8 cellular contexts compared by ENCODE assay signal in genomic region chr16:1331712-1332617, GRCh38. TPM values are rescaled to one million over a fixed set of nuclear protein-coding genes. Genes with fewer than 3 reads are reported as not detected.
DNase-seq lines count a peak whose midpoint lies in the region; ATAC-seq and TF ChIP-seq lines count a peak whose summit lies in the region.

No MANE protein-coding gene starts in this region.

- DNase-seq in activated naive CD4-positive, alpha-beta T cell treated with Interleukin-2 at 50 U/mL for 16 hours: peak; percentile 36
- no peak for DNase-seq in activated naive CD4-positive, alpha-beta T cell treated with anti-CD3 and anti-CD28 coated beads, Interleukin-2, amount 50 U/mL, for 16 hours
- peak in 4 of 5 donors; percentile 33 to 55 (median 42) for DNase-seq in T-helper 1 cell
- DNase-seq in mesothelial cell of epicardium (ENCODE audit: low spot score in 2 of 2, unreplicated experiment in 2 of 2): peak in 1 of 2 experiments; percentile 63
- DNase-seq in HK-2 (ENCODE audit: unreplicated experiment): no peak

- H3K27me3 Mint-ChIP-seq in mesothelial cell of epicardium (ENCODE audit: low read depth): peaks cover 55% of the 10 kb centered on the region

- peak overlapping the region; percentile 3 for H3K4me3 ChIP-seq in endocrine pancreas (ENCODE audit: control insufficient read depth, insufficient read depth, low read length)

- 0 out of 2 replicates have a peak, but pooled peaks have one; percentile 9 for TF ChIP-seq EP300 in Ishikawa (IDR thresholded peaks at IDR 0.05; ENCODE audit: borderline replicate concordance)

- no peaks in the 10 kb centered on the region for H3K36me3 ChIP-seq in endocrine pancreas (ENCODE audit: control insufficient read depth, insufficient read depth, low read length)

- H3K9me3 ChIP-seq in endocrine pancreas (ENCODE audit: control insufficient read depth, low read length): no peaks in the 10 kb centered on the region

- ATAC-seq in HG02571 (IDR thresholded peaks at IDR 0.05; ENCODE audit: unreplicated experiment): no peak

- H3K4me1 ChIP-seq in endocrine pancreas (ENCODE audit: control insufficient read depth, insufficient read depth, low read length): no peaks in the 10 kb centered on the region

- no peak for TF ChIP-seq RAD21 in Ishikawa (IDR thresholded peaks at IDR 0.05; ENCODE audit: low read depth)

- H3K27ac Mint-ChIP-seq in mesothelial cell of epicardium: no peak overlapping the region

- peaks cover 8% of the 10 kb centered on the region for H3K4me1 Mint-ChIP-seq in mesothelial cell of epicardium

- peak overlapping the region; percentile 67 for H3K9ac ChIP-seq in endocrine pancreas (ENCODE audit: control insufficient read depth, insufficient read depth, low read length)

- peak overlapping the region; percentile 54 for H3K4me3 Mint-ChIP-seq in mesothelial cell of epicardium

- no peaks in the 10 kb centered on the region for H3K9me3 Mint-ChIP-seq in mesothelial cell of epicardium

- no peak for TF ChIP-seq CTCF in mesothelial cell of epicardium (IDR thresholded peaks at IDR 0.05; ENCODE audit: unreplicated experiment)

- H3K27me3 ChIP-seq in endocrine pancreas (ENCODE audit: control insufficient read depth, insufficient read depth, low read length): no peaks in the 10 kb centered on the region

- H3K36me3 Mint-ChIP-seq in mesothelial cell of epicardium: no peaks in the 10 kb centered on the region

TF ChIP-seq in Ishikawa, 13 proteins besides CTCF, POLR2A, EP300 and RAD21:
- TF ChIP-seq TEAD4 (IDR thresholded peaks at IDR 0.05) (no peak), CREB1 (IDR thresholded peaks at IDR 0.05; ENCODE audit: low read depth) (no peak), MAX (IDR thresholded peaks at IDR 0.05) (0 out of 2 replicates have a peak, but pooled peaks have one; percentile 31), YY1 (IDR thresholded peaks at IDR 0.05; ENCODE audit: low read depth) (no peak)

RNA-seq across cellular contexts. Expression of gene BAIAP3, which starts 1.5 kb away (rescaled TPM):
- 1.3 to 2.4 TPM (median 2.3 TPM) in 3 replicates for total RNA-seq in mesothelial cell of epicardium

RNA-seq across cellular contexts. Expression of gene TSR3, which starts 19.7 kb away (rescaled TPM):
- 42.1 to 43.7 TPM (median 42.7 TPM) in 3 replicates for total RNA-seq in mesothelial cell of epicardium

RNA-seq across cellular contexts. Expression of gene GNPTG, which starts 19.8 kb away (rescaled TPM):
- 47.8 to 52.9 TPM (median 48.4 TPM) in 3 replicates for total RNA-seq in mesothelial cell of epicardium

RNA-seq across cellular contexts. Expression of gene UBE2I, which starts 22.5 kb away (rescaled TPM):
- 205 to 214 TPM (median 208 TPM) in 3 replicates for total RNA-seq in mesothelial cell of epicardium

Comparison
In these comparisons a context has a peak if more than half of its experiments do, and no peak if none do; other contexts are left out.
1. DNase-seq: peak in activated naive CD4-positive, alpha-beta T cell treated with Interleukin-2 at 50 U/mL for 16 hours (single experiment) and T-helper 1 cell (4 of 5); none in activated naive CD4-positive, alpha-beta T cell treated with anti-CD3 and anti-CD28 coated beads, Interleukin-2, amount 50 U/mL, for 16 hours (single experiment) and HK-2 (single experiment).